Comparison of ENCODE assay signal across 17 cellular contexts in the genomic region with DNA sequence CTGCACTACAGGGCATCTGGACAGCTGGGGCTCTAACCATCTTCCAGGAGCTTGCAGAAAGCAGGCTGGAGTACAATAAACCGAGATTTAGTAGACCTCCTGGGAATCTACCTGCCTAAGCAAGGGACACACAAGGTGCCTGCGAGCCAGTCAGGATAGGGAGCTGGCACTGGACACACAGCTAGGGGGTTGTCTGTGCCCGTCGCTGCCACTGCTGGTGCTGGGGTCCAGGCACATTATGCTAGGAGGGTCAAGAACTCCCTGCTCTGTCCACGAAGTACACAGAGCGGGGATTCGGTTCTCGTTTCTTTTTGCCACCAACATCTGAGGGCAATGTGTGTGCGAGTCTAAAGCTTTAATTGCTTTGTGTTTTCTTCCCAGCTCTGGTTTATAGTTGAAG. TPM values are rescaled to one million over a fixed set of nuclear protein-coding genes. Genes with fewer than 3 reads are reported as not detected.
DNase-seq lines count a peak whose midpoint lies in the region; ATAC-seq and TF ChIP-seq lines count a peak whose summit lies in the region.
"Had no signal": no experiment of that assay in that cellular context is flagged by ENCODE, and none has a peak within 500 bp of the region (broad histone marks: within the 10 kb centered on the region; RNA-seq: fewer than 3 reads in every experiment).

No MANE protein-coding gene starts in this region.

- H4K20me1 ChIP-seq in smooth muscle cell (ENCODE audit: low read depth) = peaks cover 44% of the 10 kb centered on the region

- no peak overlapping the region for H3K4me3 Mint-ChIP-seq in activated CD4-positive, alpha-beta T cell treated with anti-CD3 and anti-CD28 coated beads for 36 hours
- peak overlapping the region in 4 of 5 experiments; percentile 51 to 98 (median 76) for H3K4me3 Mint-ChIP-seq in brain
- H3K4me3 Mint-ChIP-seq: memory B cell had no signal

- no peak overlapping the region for H3K4me3 ChIP-seq in smooth muscle cell
- no peak overlapping the region for H3K4me3 ChIP-seq in tibial artery
- H3K4me3 ChIP-seq: right atrium auricular region, transverse colon had no signal

- peaks cover 41% of the 10 kb centered on the region for H3F3A ChIP-seq in smooth muscle cell (ENCODE audit: low read depth)

- H3K4me1 ChIP-seq in smooth muscle cell (ENCODE audit: low read depth) = peaks cover 11% of the 10 kb centered on the region
- peaks cover 0 to 28% (median 20%) of the 10 kb centered on the region in 4 donors for H3K4me1 ChIP-seq in tibial artery

- no peaks in the 10 kb centered on the region for H3K27me3 Mint-ChIP-seq in activated CD4-positive, alpha-beta T cell treated with anti-CD3 and anti-CD28 coated beads for 36 hours
- H3K27me3 Mint-ChIP-seq in brain = peaks cover 16% of the 10 kb centered on the region
- H3K27me3 Mint-ChIP-seq: memory B cell had no signal

- no peaks in the 10 kb centered on the region for H3K9me3 Mint-ChIP-seq in activated CD4-positive, alpha-beta T cell treated with anti-CD3 and anti-CD28 coated beads for 36 hours (ENCODE audit: low read depth)
- no peaks in the 10 kb centered on the region for H3K9me3 Mint-ChIP-seq in brain
- H3K9me3 Mint-ChIP-seq: memory B cell had no signal

- H3K27me3 ChIP-seq in smooth muscle cell (ENCODE audit: low read depth) (no peaks in the 10 kb centered on the region), tibial artery (no peaks in the 10 kb centered on the region)
- H3K27me3 ChIP-seq: right atrium auricular region, transverse colon had no signal

- H3K27ac Mint-ChIP-seq in activated CD4-positive, alpha-beta T cell treated with anti-CD3 and anti-CD28 coated beads for 36 hours = peak overlapping the region; percentile 67
- H3K27ac Mint-ChIP-seq in brain = peak overlapping the region in 4 of 5 experiments; percentile 31 to 75 (median 50)
- H3K27ac Mint-ChIP-seq: memory B cell had no signal

- peaks cover 65% of the 10 kb centered on the region for H3K36me3 Mint-ChIP-seq in activated CD4-positive, alpha-beta T cell treated with anti-CD3 and anti-CD28 coated beads for 36 hours (ENCODE audit: low read depth)
- H3K36me3 Mint-ChIP-seq in brain = peaks cover 40% of the 10 kb centered on the region

- 97% methylated on average over 9 of the region's 9 CpGs for WGBS in smooth muscle cell (ENCODE audit: low lambda C conversion rate)

- no peak overlapping the region for H3K9ac ChIP-seq in smooth muscle cell (ENCODE audit: low read depth)

- H3K27ac ChIP-seq in smooth muscle cell (ENCODE audit: low read depth) (peak overlapping the region; percentile 4), tibial artery (no peak overlapping the region)
- H3K27ac ChIP-seq: right atrium auricular region, transverse colon had no signal

- no peak overlapping the region for H3K4me2 ChIP-seq in smooth muscle cell

- no peak for DNase-seq in activated CD4-positive, alpha-beta T cell treated with anti-CD3 and anti-CD28 coated beads for 36 hours
- no peak for DNase-seq in activated CD4-positive, alpha-beta T cell treated with anti-CD3 and anti-CD28 coated beads, Interleukin-2, amount 50 U/mL, for 48 hours
- DNase-seq in smooth muscle cell (lab: John Stamatoyannopoulos, UW; ENCODE audit: unreplicated experiment) = no peak
- no peak for DNase-seq in hepatic stellate cell (ENCODE audit: low spot score)
- no peak for DNase-seq in tibial artery
- DNase-seq: 8988T; activated gamma-delta T cell treated with Interleukin-2 at 50 U/mL for 16 hours; C1 segment of cervical spinal cord; DMS79; NCI-H69; stimulated activated CD4-positive, alpha-beta T cell treated with anti-CD3 and anti-CD28 coated beads, Interleukin-1b, Interleukin-23, amount 100 ng/mL, for 48 hours; transverse colon had no signal

- H3K36me3 ChIP-seq in smooth muscle cell (ENCODE audit: low read depth) (no peaks in the 10 kb centered on the region), tibial artery (peaks cover 40 to 73% (median 63%) of the 10 kb centered on the region in 3 donors)

- TF ChIP-seq CTCF in brain (conservative IDR thresholded peaks at IDR 0.05) = no peak
- TF ChIP-seq CTCF in smooth muscle cell (IDR thresholded peaks at IDR 0.05; ENCODE audit: borderline replicate concordance, insufficient read depth, poor library complexity, severe bottlenecking) = no peak
- TF ChIP-seq CTCF in tibial artery (IDR thresholded peaks at IDR 0.05) = no peak

- CTCF ChIA-PET in activated CD4-positive, alpha-beta T cell treated with anti-CD3 and anti-CD28 coated beads for 36 hours (lab: Charles Lee) = interaction anchor here (0.9 kb wide), 1 partner anchor 39 kb away, joined by 3 read pairs; no protein-coding TSS in a partner anchor

- intact Hi-C loops in activated CD4-positive, alpha-beta T cell treated with anti-CD3 and anti-CD28 coated beads for 36 hours (cut with DNase I, micrococcal nuclease) = no loop called here
- intact Hi-C loops in tibial artery (cut with DNase I; ENCODE audit: low total_unique reads) = loop anchor here (2.0 to 5.0 kb wide), 2 partner anchors 25 to 146 kb away; a partner anchor contains a TSS

- H3K9me3 ChIP-seq in smooth muscle cell (replicated peaks; ENCODE audit: low read depth) (no peaks in the 10 kb centered on the region), tibial artery (no peaks in the 10 kb centered on the region)
- H3K9me3 ChIP-seq: right atrium auricular region, transverse colon had no signal

- ATAC-seq in activated CD4-positive, alpha-beta T cell treated with anti-CD3 and anti-CD28 coated beads for 36 hours = no peak
- ATAC-seq: esophagus mucosa had no signal

- peaks cover 39% of the 10 kb centered on the region for H3K79me2 ChIP-seq in smooth muscle cell (ENCODE audit: low read depth)

- H2AFZ ChIP-seq in smooth muscle cell (ENCODE audit: low read depth) = no peak overlapping the region

- peaks cover 18% of the 10 kb centered on the region for H3K4me1 Mint-ChIP-seq in activated CD4-positive, alpha-beta T cell treated with anti-CD3 and anti-CD28 coated beads for 36 hours
- peaks cover 21% of the 10 kb centered on the region for H3K4me1 Mint-ChIP-seq in brain

- POLR2A ChIA-PET in activated CD4-positive, alpha-beta T cell treated with anti-CD3 and anti-CD28 coated beads for 36 hours (lab: Charles Lee) = no interaction called here

RNA-seq across cellular contexts. Expression of a gene that starts 4.2 kb away (rescaled TPM):
- total RNA-seq in activated CD4-positive, alpha-beta T cell treated with anti-CD3 and anti-CD28 coated beads for 36 hours = 100 to 1,000 TPM; 104 to 124 TPM
- 58.4 TPM for polyA plus RNA-seq in brain (ENCODE audit: insufficient read depth, low read depth, low replicate concordance)
- 71.2 and 118 TPM in 2 replicates for total RNA-seq in smooth muscle cell
- polyA plus RNA-seq in smooth muscle cell = 120 and 121 TPM in 2 replicates

RNA-seq across cellular contexts. Expression of a gene that starts 4.5 kb away (rescaled TPM):
- 10 to 100 TPM; 45.5 to 49.4 TPM for total RNA-seq in activated CD4-positive, alpha-beta T cell treated with anti-CD3 and anti-CD28 coated beads for 36 hours
- 23.8 TPM for polyA plus RNA-seq in brain (ENCODE audit: insufficient read depth, low read depth, low replicate concordance)
- total RNA-seq in smooth muscle cell = 31.3 and 40.5 TPM in 2 replicates
- 92.5 and 97.4 TPM in 2 replicates for polyA plus RNA-seq in smooth muscle cell

RNA-seq across cellular contexts. Expression of a gene that starts 18.9 kb away (rescaled TPM):
- not detected for total RNA-seq in activated CD4-positive, alpha-beta T cell treated with anti-CD3 and anti-CD28 coated beads for 36 hours
- polyA plus RNA-seq in brain (ENCODE audit: insufficient read depth, low read depth, low replicate concordance) (not detected), smooth muscle cell (not detected in 2 replicates)
- total RNA-seq in smooth muscle cell = not detected in 2 replicates
- total RNA-seq: dermis microvascular lymphatic vessel endothelial cell, esophagus mucosa, right atrium auricular region, transverse colon had no signal

RNA-seq across cellular contexts. Expression of a gene that starts 24.4 kb away (rescaled TPM):
- total RNA-seq in activated CD4-positive, alpha-beta T cell treated with anti-CD3 and anti-CD28 coated beads for 36 hours = 10 to 100 TPM; 19.6 to 23.3 TPM
- polyA plus RNA-seq in brain (ENCODE audit: insufficient read depth, low read depth, low replicate concordance) = 17.3 TPM
- 10.8 and 13.0 TPM in 2 replicates for total RNA-seq in smooth muscle cell
- polyA plus RNA-seq in smooth muscle cell = 19.8 and 22.6 TPM in 2 replicates

RNA-seq across cellular contexts. Expression of a gene that starts 25.0 kb away (rescaled TPM):
- total RNA-seq in activated CD4-positive, alpha-beta T cell treated with anti-CD3 and anti-CD28 coated beads for 36 hours = 100 to 1,000 TPM; 134 to 212 TPM
- polyA plus RNA-seq in brain (ENCODE audit: insufficient read depth, low read depth, low replicate concordance) (86.5 TPM), smooth muscle cell (173 and 200 TPM in 2 replicates)
- total RNA-seq in smooth muscle cell = 77.4 and 79.2 TPM in 2 replicates
